ENCODE assay signal across 25 cellular contexts in genomic region chr12:106646472-106646871, GRCh38.
"Had no signal": no experiment of that assay in that cellular context is flagged by ENCODE, and none has a peak within 500 bp of the region (broad histone marks: within the 10 kb centered on the region; RNA-seq: fewer than 3 reads in every experiment).

No MANE protein-coding gene starts in this region.

- H3K36me3 ChIP-seq: SJSA1 had no signal

- H3K4me1 ChIP-seq: SJSA1 had no signal

- H3K9me3 ChIP-seq: SJSA1 had no signal

- H3K27ac ChIP-seq: SJSA1 had no signal

- H3K27ac Mint-ChIP-seq: activated B cell treated with CpG ODN at 0.5 μM for 24 hours; activated CD4-positive, alpha-beta T cell treated with anti-CD3 and anti-CD28 coated beads, Interleukin-2, amount 10 ng/mL, durations not matched to agents 24 days and 14 days; activated CD8-positive, alpha-beta memory T cell treated with anti-CD3 and anti-CD28 coated beads, Interleukin-2, amount 10 ng/mL, durations not matched to agents 7 days and 5 days; activated naive CD4-positive, alpha-beta T cell treated with anti-CD3 and anti-CD28 coated beads, Interleukin-2, amount 50 U/mL, for 24 hours; activated T-cell treated with anti-CD3 and anti-CD28 coated beads, Interleukin-2, amount 50 U/mL, for 24 hours; activated T-helper 1 cell treated with anti-CD3 and anti-CD28 coated beads, Interleukin-12 subunit alpha, Interleukin-12 subunit beta, Interleukin-2, Interleukin-4 antibody, amounts not matched to agents 30 ng/mL and 10 ng/mL and 1 ng/mL, durations not matched to agents 14 hours and 24 hours and 36 hours; T-helper 2 cell treated with Interferon-gamma antibody and Interleukin-4, amounts not matched to agents 5 μg/mL and 100 μg/mL, for 36 hours had no signal

- H3K4me3 ChIP-seq: SJSA1 had no signal

- ATAC-seq: activated CD8-positive, alpha-beta memory T cell treated with anti-CD3 and anti-CD28 coated beads, Interleukin-2, amount 10 ng/mL, durations not matched to agents 7 days and 5 days; SK-N-SH treated with all-trans-retinoic acid at 6 μM for 48 hours had no signal

- H3K9me3 Mint-ChIP-seq: activated B cell treated with CpG ODN at 0.5 μM for 24 hours; activated CD4-positive, alpha-beta T cell treated with anti-CD3 and anti-CD28 coated beads, Interleukin-2, amount 10 ng/mL, durations not matched to agents 24 days and 14 days; activated naive CD4-positive, alpha-beta T cell treated with anti-CD3 and anti-CD28 coated beads, Interleukin-2, amount 50 U/mL, for 24 hours; activated T-cell treated with anti-CD3 and anti-CD28 coated beads, Interleukin-2, amount 50 U/mL, for 24 hours; activated T-helper 1 cell treated with anti-CD3 and anti-CD28 coated beads, Interleukin-12 subunit alpha, Interleukin-12 subunit beta, Interleukin-2, Interleukin-4 antibody, amounts not matched to agents 30 ng/mL and 10 ng/mL and 1 ng/mL, durations not matched to agents 14 hours and 24 hours and 36 hours; T-helper 2 cell treated with Interferon-gamma antibody and Interleukin-4, amounts not matched to agents 5 μg/mL and 100 μg/mL, for 36 hours had no signal

- H3K36me3 Mint-ChIP-seq: activated CD8-positive, alpha-beta memory T cell treated with anti-CD3 and anti-CD28 coated beads, Interleukin-2, amount 10 ng/mL, durations not matched to agents 7 days and 5 days; activated naive CD4-positive, alpha-beta T cell treated with anti-CD3 and anti-CD28 coated beads, Interleukin-2, amount 50 U/mL, for 24 hours had no signal

- H3K4me1 Mint-ChIP-seq: activated B cell treated with CpG ODN at 0.5 μM for 24 hours; activated CD4-positive, alpha-beta T cell treated with anti-CD3 and anti-CD28 coated beads, Interleukin-2, amount 10 ng/mL, durations not matched to agents 24 days and 14 days; activated CD8-positive, alpha-beta memory T cell treated with anti-CD3 and anti-CD28 coated beads, Interleukin-2, amount 10 ng/mL, durations not matched to agents 7 days and 5 days; activated naive CD4-positive, alpha-beta T cell treated with anti-CD3 and anti-CD28 coated beads, Interleukin-2, amount 50 U/mL, for 24 hours had no signal

- H3K4me3 Mint-ChIP-seq: activated B cell treated with CpG ODN at 0.5 μM for 24 hours; activated CD4-positive, alpha-beta T cell treated with anti-CD3 and anti-CD28 coated beads, Interleukin-2, amount 10 ng/mL, durations not matched to agents 24 days and 14 days; activated CD8-positive, alpha-beta memory T cell treated with anti-CD3 and anti-CD28 coated beads, Interleukin-2, amount 10 ng/mL, durations not matched to agents 7 days and 5 days; activated naive CD4-positive, alpha-beta T cell treated with anti-CD3 and anti-CD28 coated beads, Interleukin-2, amount 50 U/mL, for 24 hours; activated T-cell treated with anti-CD3 and anti-CD28 coated beads, Interleukin-2, amount 50 U/mL, for 24 hours; activated T-helper 1 cell treated with anti-CD3 and anti-CD28 coated beads, Interleukin-12 subunit alpha, Interleukin-12 subunit beta, Interleukin-2, Interleukin-4 antibody, amounts not matched to agents 30 ng/mL and 10 ng/mL and 1 ng/mL, durations not matched to agents 14 hours and 24 hours and 36 hours; T-helper 2 cell treated with Interferon-gamma antibody and Interleukin-4, amounts not matched to agents 5 μg/mL and 100 μg/mL, for 36 hours had no signal

- FAIRE-seq: RCC 7860 had no signal

- DNase-seq: activated B cell treated with CpG ODN at 0.5 μM for 24 hours; activated CD4-positive, alpha-beta T cell treated with anti-CD3 and anti-CD28 coated beads for 1 hour; activated CD4-positive, alpha-beta T cell treated with anti-CD3 and anti-CD28 coated beads, Interleukin-2, amount 10 ng/mL, durations not matched to agents 24 days and 14 days; activated CD4-positive, alpha-beta T cell treated with anti-CD3 and anti-CD28 coated beads, Interleukin-2, amount 50 U/mL, for 48 hours; activated CD8-positive, alpha-beta memory T cell treated with anti-CD3 and anti-CD28 coated beads, Interleukin-2, amount 10 ng/mL, durations not matched to agents 7 days and 5 days; activated effector memory CD4-positive, alpha-beta T cell treated with Interleukin-2 at 50 U/mL for 16 hours; activated naive CD4-positive, alpha-beta T cell; activated T-cell treated with anti-CD3 and anti-CD28 coated beads, Interleukin-2, amount 50 U/mL, for 24 hours; aorta; Kasumi-1; NCI-H1092; NCI-H1417; NCI-H1930; NCI-H2171; NCI-H2227 treated with DMSO at 0.1 percent for 48 hours; NCI-H526; NCI-H82; SHP77; SW 1271 had no signal
